Comparison of ENCODE assay signal across 15 cellular contexts in genomic region chr10:119259345-119259744, GRCh38. TPM values are rescaled to one million over a fixed set of nuclear protein-coding genes. Genes with fewer than 3 reads are reported as not detected.
DNase-seq lines count a peak whose midpoint lies in the region; ATAC-seq and TF ChIP-seq lines count a peak whose summit lies in the region.
"Had no signal": no experiment of that assay in that cellular context is flagged by ENCODE, and none has a peak within 500 bp of the region (broad histone marks: within the 10 kb centered on the region; RNA-seq: fewer than 3 reads in every experiment).

No MANE protein-coding gene starts in this region.

- H3K27me3 Mint-ChIP-seq in glutamatergic neuron (ENCODE audit: unreplicated experiment) (peaks cover 14% of the 10 kb centered on the region), progenitor cell of endocrine pancreas (no peaks in the 10 kb centered on the region), Calu3 (ENCODE audit: unreplicated experiment) (no peaks in the 10 kb centered on the region)
- H3K27me3 Mint-ChIP-seq in activated CD4-positive, alpha-beta memory T cell treated with anti-CD3 and anti-CD28 coated beads, Interleukin-2, amount 10 ng/mL, durations not matched to agents 7 days and 5 days = no peaks in the 10 kb centered on the region

- no TSS peak for BruUV-seq in Calu3 (replicated peaks; lab: Mats Ljungman, UMichigan)

- no peak for ATAC-seq in GM19328 (IDR thresholded peaks at IDR 0.05; ENCODE audit: unreplicated experiment)
- ATAC-seq: A549; CD8-positive, alpha-beta T cell had no signal

- H3K4me3 ChIP-seq in MG63 = no peak overlapping the region
- H3K4me3 ChIP-seq: A549, HAP-1 had no signal

- H3K36me3 Mint-ChIP-seq in glutamatergic neuron (ENCODE audit: unreplicated experiment) (peaks cover 6% of the 10 kb centered on the region), progenitor cell of endocrine pancreas (ENCODE audit: insufficient read depth) (peaks cover 4% of the 10 kb centered on the region), Calu3 (ENCODE audit: insufficient read depth, unreplicated experiment) (no peaks in the 10 kb centered on the region)
- peaks cover 4% of the 10 kb centered on the region for H3K36me3 Mint-ChIP-seq in activated CD4-positive, alpha-beta memory T cell treated with anti-CD3 and anti-CD28 coated beads, Interleukin-2, amount 10 ng/mL, durations not matched to agents 7 days and 5 days (ENCODE audit: low read depth)

- no peaks in the 10 kb centered on the region for H3K9me3 ChIP-seq in MG63
- H3K9me3 ChIP-seq: HAP-1 had no signal

- POLR2A ChIA-PET in activated CD4-positive, alpha-beta memory T cell treated with anti-CD3 and anti-CD28 coated beads, Interleukin-2, amount 10 ng/mL, durations not matched to agents 7 days and 5 days (lab: Charles Lee) = interaction anchor here (0.8 kb wide), 1 partner anchor 10 kb away, joined by 3 read pairs; no protein-coding TSS in a partner anchor

- H3K27ac Mint-ChIP-seq in glutamatergic neuron (ENCODE audit: unreplicated experiment) (peak overlapping the region; percentile 53), progenitor cell of endocrine pancreas (peak overlapping the region; percentile 78), Calu3 (ENCODE audit: unreplicated experiment) (no peak overlapping the region)
- H3K27ac Mint-ChIP-seq in activated CD4-positive, alpha-beta memory T cell treated with anti-CD3 and anti-CD28 coated beads, Interleukin-2, amount 10 ng/mL, durations not matched to agents 7 days and 5 days = no peak overlapping the region
- H3K27ac Mint-ChIP-seq: CD8-positive, alpha-beta T cell had no signal

- H3K4me1 Mint-ChIP-seq in glutamatergic neuron (ENCODE audit: low read depth, unreplicated experiment) (peaks cover 24% of the 10 kb centered on the region), progenitor cell of endocrine pancreas (ENCODE audit: low read depth) (peaks cover 13% of the 10 kb centered on the region), Calu3 (ENCODE audit: low read depth, unreplicated experiment) (no peaks in the 10 kb centered on the region)
- H3K4me1 Mint-ChIP-seq in activated CD4-positive, alpha-beta memory T cell treated with anti-CD3 and anti-CD28 coated beads, Interleukin-2, amount 10 ng/mL, durations not matched to agents 7 days and 5 days = peaks cover 7% of the 10 kb centered on the region

- in situ Hi-C loops in ACHN (cut with HindIII; ENCODE audit: low pct_ligation_motif_present, low pct_unique_long_range_greater_than_20kb, low sequenced_read_pairs) = no loop called here

- TF ChIP-seq CTCF in glutamatergic neuron (IDR thresholded peaks at IDR 0.05; ENCODE audit: partially characterized antibody, unreplicated experiment) (no peak), progenitor cell of endocrine pancreas (IDR thresholded peaks at IDR 0.05; ENCODE audit: unreplicated experiment) (no peak), Calu3 (IDR thresholded peaks at IDR 0.05; ENCODE audit: unreplicated experiment) (no peak)

- H3K4me3 Mint-ChIP-seq in glutamatergic neuron (ENCODE audit: unreplicated experiment) = no peak overlapping the region
- H3K4me3 Mint-ChIP-seq in progenitor cell of endocrine pancreas (ENCODE audit: low read depth) = no peak overlapping the region
- no peak overlapping the region for H3K4me3 Mint-ChIP-seq in Calu3 (ENCODE audit: low read depth, unreplicated experiment)
- H3K4me3 Mint-ChIP-seq in activated CD4-positive, alpha-beta memory T cell treated with anti-CD3 and anti-CD28 coated beads, Interleukin-2, amount 10 ng/mL, durations not matched to agents 7 days and 5 days = no peak overlapping the region
- H3K4me3 Mint-ChIP-seq: CD14-positive monocyte; CD8-positive, alpha-beta T cell had no signal

- H3K27me3 ChIP-seq in MG63 = no peaks in the 10 kb centered on the region

- H3K9me3 Mint-ChIP-seq in glutamatergic neuron (ENCODE audit: unreplicated experiment) (peaks cover 14% of the 10 kb centered on the region), progenitor cell of endocrine pancreas (ENCODE audit: low read depth) (no peaks in the 10 kb centered on the region), Calu3 (ENCODE audit: low read depth, unreplicated experiment) (no peaks in the 10 kb centered on the region)
- no peaks in the 10 kb centered on the region for H3K9me3 Mint-ChIP-seq in activated CD4-positive, alpha-beta memory T cell treated with anti-CD3 and anti-CD28 coated beads, Interleukin-2, amount 10 ng/mL, durations not matched to agents 7 days and 5 days
- H3K9me3 Mint-ChIP-seq: CD8-positive, alpha-beta T cell had no signal

- no peaks in the 10 kb centered on the region for H3K36me3 ChIP-seq in MG63
- H3K36me3 ChIP-seq: HAP-1 had no signal

- CTCF ChIA-PET in Calu3 (lab: Charles Lee) = interaction anchor here (0.5 kb wide), 1 partner anchor 446 kb away, joined by 3 read pairs; no protein-coding TSS in a partner anchor
- CTCF ChIA-PET in activated CD4-positive, alpha-beta memory T cell treated with anti-CD3 and anti-CD28 coated beads, Interleukin-2, amount 10 ng/mL, durations not matched to agents 7 days and 5 days (lab: Charles Lee) = interaction anchor here (0.6 to 1.3 kb wide), 4 partner anchors 11 to 177 kb away, joined by 3 to 5 read pairs (median 4); no protein-coding TSS in a partner anchor

- intact Hi-C loops in Calu3 (cut with micrococcal nuclease; ENCODE audit: unreplicated experiment) = no loop called here

- DNase-seq in ACHN = peak; percentile 22
- peak; percentile 26 for DNase-seq in MG63
- DNase-seq in glutamatergic neuron = no peak
- no peak for DNase-seq in progenitor cell of endocrine pancreas (ENCODE audit: low spot score, unreplicated experiment)
- DNase-seq in NCI-H2029 treated with DMSO at 0.1 percent for 48 hours (lab: John Stamatoyannopoulos, UW) = no peak
- DNase-seq in Calu3 = no peak
- no peak for DNase-seq in activated CD4-positive, alpha-beta memory T cell treated with anti-CD3 and anti-CD28 coated beads, Interleukin-2, amount 10 ng/mL, durations not matched to agents 7 days and 5 days
- DNase-seq: CD8-positive, alpha-beta T cell; COR-L47; DND-41; GDM1 had no signal

RNA-seq across cellular contexts. Expression of gene GRK5, which starts 52.0 kb away (rescaled TPM):
- 18.3 and 22.8 TPM in 2 replicates for total RNA-seq in MG63 (2014; rRNA removed; shearing (Covaris generic); ENCODE audit: low replicate concordance)
- 77.6 TPM for total RNA-seq in glutamatergic neuron (ENCODE audit: unreplicated experiment)
- 21.6 and 23.0 TPM in 2 replicates for total RNA-seq in progenitor cell of endocrine pancreas
- 2.4 and 4.4 TPM in 2 replicates for total RNA-seq in Calu3 (2022)
- total RNA-seq in activated CD4-positive, alpha-beta memory T cell treated with anti-CD3 and anti-CD28 coated beads, Interleukin-2, amount 10 ng/mL, durations not matched to agents 7 days and 5 days = 10 to 100 TPM; 29.8 to 30.6 TPM

Comparison
In these comparisons a context has a peak if more than half of its experiments do, and no peak if none do; other contexts are left out.
1. DNase-seq: peak in ACHN (single experiment) and MG63 (single experiment); none in glutamatergic neuron (single experiment), progenitor cell of endocrine pancreas (single experiment), NCI-H2029 treated with DMSO at 0.1 percent for 48 hours (single experiment), Calu3 (single experiment) and activated CD4-positive, alpha-beta memory T cell treated with anti-CD3 and anti-CD28 coated beads, Interleukin-2, amount 10 ng/mL, durations not matched to agents 7 days and 5 days (single experiment).
2. H3K27ac Mint-ChIP-seq: peak in glutamatergic neuron (single experiment) and progenitor cell of endocrine pancreas (single experiment); none in Calu3 (single experiment) and activated CD4-positive, alpha-beta memory T cell treated with anti-CD3 and anti-CD28 coated beads, Interleukin-2, amount 10 ng/mL, durations not matched to agents 7 days and 5 days (single experiment).